In the genomic region with DNA sequence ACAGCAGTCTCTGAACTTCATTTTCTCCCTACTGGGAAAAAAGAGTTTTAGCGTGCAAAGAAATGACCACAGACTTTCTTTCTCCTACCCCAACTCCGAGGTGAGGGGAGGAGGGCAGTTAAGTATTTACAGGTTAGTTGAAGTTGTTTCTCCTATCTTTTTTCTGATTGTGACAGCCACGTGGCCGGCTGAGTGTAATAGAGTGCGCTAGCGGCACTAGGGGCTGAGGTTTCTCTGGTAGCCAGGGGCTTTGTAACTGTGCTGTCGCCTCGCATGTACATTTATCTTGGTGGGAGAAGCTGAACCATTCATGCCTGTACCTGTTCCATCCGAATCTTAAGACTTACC, we compare ENCODE assay signal across 1 cellular context.
A peak's percentile ranks its signal among the peaks of the same experiment; 100 is the strongest.
TF ChIP-seq lines count a peak whose summit lies in the region.

No MANE protein-coding gene starts in this region.

TF ChIP-seq in HepG2, 621 proteins besides CTCF, POLR2A, EP300 and RAD21 (continued from another document):
- TF ChIP-seq, protein P1, sequence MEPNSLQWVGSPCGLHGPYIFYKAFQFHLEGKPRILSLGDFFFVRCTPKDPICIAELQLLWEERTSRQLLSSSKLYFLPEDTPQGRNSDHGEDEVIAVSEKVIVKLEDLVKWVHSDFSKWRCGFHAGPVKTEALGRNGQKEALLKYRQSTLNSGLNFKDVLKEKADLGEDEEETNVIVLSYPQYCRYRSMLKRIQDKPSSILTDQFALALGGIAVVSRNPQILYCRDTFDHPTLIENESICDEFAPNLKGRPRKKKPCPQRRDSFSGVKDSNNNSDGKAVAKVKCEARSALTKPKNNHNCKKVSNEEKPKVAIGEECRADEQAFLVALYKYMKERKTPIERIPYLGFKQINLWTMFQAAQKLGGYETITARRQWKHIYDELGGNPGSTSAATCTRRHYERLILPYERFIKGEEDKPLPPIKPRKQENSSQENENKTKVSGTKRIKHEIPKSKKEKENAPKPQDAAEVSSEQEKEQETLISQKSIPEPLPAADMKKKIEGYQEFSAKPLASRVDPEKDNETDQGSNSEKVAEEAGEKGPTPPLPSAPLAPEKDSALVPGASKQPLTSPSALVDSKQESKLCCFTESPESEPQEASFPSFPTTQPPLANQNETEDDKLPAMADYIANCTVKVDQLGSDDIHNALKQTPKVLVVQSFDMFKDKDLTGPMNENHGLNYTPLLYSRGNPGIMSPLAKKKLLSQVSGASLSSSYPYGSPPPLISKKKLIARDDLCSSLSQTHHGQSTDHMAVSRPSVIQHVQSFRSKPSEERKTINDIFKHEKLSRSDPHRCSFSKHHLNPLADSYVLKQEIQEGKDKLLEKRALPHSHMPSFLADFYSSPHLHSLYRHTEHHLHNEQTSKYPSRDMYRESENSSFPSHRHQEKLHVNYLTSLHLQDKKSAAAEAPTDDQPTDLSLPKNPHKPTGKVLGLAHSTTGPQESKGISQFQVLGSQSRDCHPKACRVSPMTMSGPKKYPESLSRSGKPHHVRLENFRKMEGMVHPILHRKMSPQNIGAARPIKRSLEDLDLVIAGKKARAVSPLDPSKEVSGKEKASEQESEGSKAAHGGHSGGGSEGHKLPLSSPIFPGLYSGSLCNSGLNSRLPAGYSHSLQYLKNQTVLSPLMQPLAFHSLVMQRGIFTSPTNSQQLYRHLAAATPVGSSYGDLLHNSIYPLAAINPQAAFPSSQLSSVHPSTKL (CRISPR knock-in tag; IDR thresholded peaks at IDR 0.05): no peak
- TF ChIP-seq, protein P2, sequence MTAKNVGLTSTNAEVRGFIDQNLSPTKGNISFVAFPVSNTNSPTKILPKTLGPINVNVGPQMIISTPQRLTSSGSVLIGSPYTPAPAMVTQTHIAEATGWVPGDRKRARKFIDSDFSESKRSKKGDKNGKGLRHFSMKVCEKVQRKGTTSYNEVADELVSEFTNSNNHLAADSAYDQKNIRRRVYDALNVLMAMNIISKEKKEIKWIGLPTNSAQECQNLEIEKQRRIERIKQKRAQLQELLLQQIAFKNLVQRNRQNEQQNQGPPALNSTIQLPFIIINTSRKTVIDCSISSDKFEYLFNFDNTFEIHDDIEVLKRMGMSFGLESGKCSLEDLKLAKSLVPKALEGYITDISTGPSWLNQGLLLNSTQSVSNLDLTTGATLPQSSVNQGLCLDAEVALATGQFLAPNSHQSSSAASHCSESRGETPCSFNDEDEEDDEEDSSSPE (CRISPR knock-in tag; IDR thresholded peaks at IDR 0.05): no peak
- TF ChIP-seq SOX6 (IDR thresholded peaks at IDR 0.05) (no peak), SOX6 (CRISPR knock-in tag; IDR thresholded peaks at IDR 0.05) (peak; percentile 53; the same call in 1 of the 2 replicates), ZFP36 (IDR thresholded peaks at IDR 0.05; ENCODE audit: borderline replicate concordance, low read depth, low read length, partially characterized antibody) (no peak), ZNF691 (CRISPR knock-in tag; IDR thresholded peaks at IDR 0.05; ENCODE audit: borderline replicate concordance, low read depth) (peak; percentile 14; the same call in 1 of the 2 replicates), SP140L (CRISPR knock-in tag; IDR thresholded peaks at IDR 0.05; ENCODE audit: borderline replicate concordance) (0 out of 2 replicates have a peak, but pooled peaks have one; percentile 60), ZNF790 (CRISPR knock-in tag; IDR thresholded peaks at IDR 0.05; ENCODE audit: borderline replicate concordance) (no peak; the same call in 1 of the 2 replicates), FOXA1 (IDR thresholded peaks at IDR 0.05) (no peak), FOXA1 (CRISPR knock-in tag; IDR thresholded peaks at IDR 0.05) (no peak), ZNF317 (CRISPR knock-in tag; IDR thresholded peaks at IDR 0.05) (0 out of 2 replicates have a peak, but pooled peaks have one; percentile 30), FOXO4 (CRISPR knock-in tag; conservative IDR thresholded peaks at IDR 0.05) (0 out of 2 replicates have a peak, but pooled peaks have one; percentile 49), GLI4 (CRISPR knock-in tag; IDR thresholded peaks at IDR 0.05; ENCODE audit: borderline replicate concordance) (no peak), SYNCRIP (IDR thresholded peaks at IDR 0.05; ENCODE audit: insufficient read depth, low read depth, low read length) (no peak), NR2F6 (IDR thresholded peaks at IDR 0.05) (no peak), NR2F6 (CRISPR knock-in tag; IDR thresholded peaks at IDR 0.05) (no peak), ZNF660 (CRISPR knock-in tag; IDR thresholded peaks at IDR 0.05; ENCODE audit: borderline replicate concordance, low read depth) (no peak), IRF1 (CRISPR knock-in tag; IDR thresholded peaks at IDR 0.05; ENCODE audit: low read depth) (0 out of 2 replicates have a peak, but pooled peaks have one; percentile 1), PLRG1 (conservative IDR thresholded peaks at IDR 0.05) (no peak), MBNL3 (CRISPR knock-in tag; conservative IDR thresholded peaks at IDR 0.05) (no peak), GTF2F1 (IDR thresholded peaks at IDR 0.05; ENCODE audit: low read length) (no peak), HMGXB3 (CRISPR knock-in tag; IDR thresholded peaks at IDR 0.05; ENCODE audit: borderline replicate concordance) (peak; percentile 14; the same call in 1 of the 2 replicates), ZNF614 (CRISPR knock-in tag; IDR thresholded peaks at IDR 0.05; ENCODE audit: borderline replicate concordance) (no peak), ZEB1 (IDR thresholded peaks at IDR 0.05; ENCODE audit: insufficient replicate concordance, low read depth) (no peak), ZNF83 (CRISPR knock-in tag; IDR thresholded peaks at IDR 0.05; ENCODE audit: borderline replicate concordance) (no peak), KDM6A (CRISPR knock-in tag; IDR thresholded peaks at IDR 0.05; ENCODE audit: low read depth) (no peak), REPIN1 (CRISPR knock-in tag; IDR thresholded peaks at IDR 0.05; ENCODE audit: borderline replicate concordance, low read depth) (no peak), WIZ (CRISPR knock-in tag; IDR thresholded peaks at IDR 0.05) (no peak), SIN3B (IDR thresholded peaks at IDR 0.05; ENCODE audit: low read length) (no peak), LRRFIP1 (CRISPR knock-in tag; conservative IDR thresholded peaks at IDR 0.05) (no peak), ZNF709 (CRISPR knock-in tag; IDR thresholded peaks at IDR 0.05) (no peak), ZNF24 (IDR thresholded peaks at IDR 0.05) (no peak), ZBTB34 (CRISPR knock-in tag; IDR thresholded peaks at IDR 0.05) (no peak), ZNF101 (CRISPR knock-in tag; IDR thresholded peaks at IDR 0.05; ENCODE audit: borderline replicate concordance, low read depth) (no peak), NFE2 (CRISPR knock-in tag; IDR thresholded peaks at IDR 0.05) (no peak)
- TF ChIP-seq, protein P3, sequence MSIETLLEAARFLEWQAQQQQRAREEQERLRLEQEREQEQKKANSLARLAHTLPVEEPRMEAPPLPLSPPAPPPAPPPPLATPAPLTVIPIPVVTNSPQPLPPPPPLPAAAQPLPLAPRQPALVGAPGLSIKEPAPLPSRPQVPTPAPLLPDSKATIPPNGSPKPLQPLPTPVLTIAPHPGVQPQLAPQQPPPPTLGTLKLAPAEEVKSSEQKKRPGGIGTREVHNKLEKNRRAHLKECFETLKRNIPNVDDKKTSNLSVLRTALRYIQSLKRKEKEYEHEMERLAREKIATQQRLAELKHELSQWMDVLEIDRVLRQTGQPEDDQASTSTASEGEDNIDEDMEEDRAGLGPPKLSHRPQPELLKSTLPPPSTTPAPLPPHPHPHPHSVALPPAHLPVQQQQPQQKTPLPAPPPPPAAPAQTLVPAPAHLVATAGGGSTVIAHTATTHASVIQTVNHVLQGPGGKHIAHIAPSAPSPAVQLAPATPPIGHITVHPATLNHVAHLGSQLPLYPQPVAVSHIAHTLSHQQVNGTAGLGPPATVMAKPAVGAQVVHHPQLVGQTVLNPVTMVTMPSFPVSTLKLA (IDR thresholded peaks at IDR 0.05): peak; percentile 73
- TF ChIP-seq, protein P4, sequence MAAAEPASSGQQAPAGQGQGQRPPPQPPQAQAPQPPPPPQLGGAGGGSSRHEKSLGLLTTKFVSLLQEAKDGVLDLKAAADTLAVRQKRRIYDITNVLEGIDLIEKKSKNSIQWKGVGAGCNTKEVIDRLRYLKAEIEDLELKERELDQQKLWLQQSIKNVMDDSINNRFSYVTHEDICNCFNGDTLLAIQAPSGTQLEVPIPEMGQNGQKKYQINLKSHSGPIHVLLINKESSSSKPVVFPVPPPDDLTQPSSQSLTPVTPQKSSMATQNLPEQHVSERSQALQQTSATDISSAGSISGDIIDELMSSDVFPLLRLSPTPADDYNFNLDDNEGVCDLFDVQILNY (CRISPR knock-in tag; conservative IDR thresholded peaks at IDR 0.05): no peak
